Comparison of ENCODE assay signal across 11 cellular contexts in the genomic region with DNA sequence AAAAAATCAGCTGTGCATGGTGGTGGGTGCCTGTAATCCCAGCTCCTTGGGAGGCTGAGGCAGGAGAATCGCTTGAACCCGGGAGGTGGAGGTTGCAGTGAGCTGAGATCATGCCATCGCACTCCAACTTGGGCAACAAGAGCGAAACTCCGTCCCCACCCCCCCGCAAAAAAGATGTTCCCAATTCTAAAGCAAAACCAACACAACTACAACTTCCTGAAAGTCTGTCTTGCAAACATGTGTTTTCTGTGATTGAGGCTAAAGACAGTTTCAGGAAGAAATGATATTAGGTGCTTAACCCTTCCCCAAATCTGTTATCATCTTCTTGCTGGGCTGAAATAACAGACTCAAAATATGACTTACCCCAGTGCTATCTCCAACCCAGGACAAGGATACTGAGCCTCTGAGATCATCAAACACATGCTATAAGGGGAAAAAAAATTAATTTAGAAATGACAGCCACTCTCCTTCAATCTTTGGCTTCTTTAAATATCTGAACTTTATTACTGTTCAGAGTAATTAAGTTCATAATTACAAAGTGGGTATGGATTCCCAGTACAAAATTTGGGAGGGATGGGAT. TPM values are rescaled to one million over a fixed set of nuclear protein-coding genes. Genes with fewer than 3 reads are reported as not detected.
DNase-seq lines count a peak whose midpoint lies in the region; ATAC-seq and TF ChIP-seq lines count a peak whose summit lies in the region.
"Had no signal": no experiment of that assay in that cellular context is flagged by ENCODE, and none has a peak within 500 bp of the region (broad histone marks: within the 10 kb centered on the region; RNA-seq: fewer than 3 reads in every experiment).

No MANE protein-coding gene starts in this region.

- H3K4me1 ChIP-seq in heart right ventricle (peaks cover 3 to 64% (median 51%) of the 10 kb centered on the region in 9 donors), muscle layer of duodenum (ENCODE audit: control insufficient read depth in 1 of 2, insufficient read depth in 2 of 2, low read length in 2 of 2) (peaks cover 12 to 18% of the 10 kb centered on the region in 2 donors)
- H3K4me1 ChIP-seq: A549 had no signal

- BruUV-seq in Calu3 (replicated peaks; lab: Mats Ljungman, UMichigan) = no TSS peak

- WGBS in heart right ventricle, 2 donors = 86 to 91% methylated on average over 6 of the region's 6 CpGs

- intact Hi-C loops in heart right ventricle (cut with DNase I) (no loop called here), Right ventricle myocardium superior (cut with DNase I) (no loop called here), Calu3 (cut with micrococcal nuclease; ENCODE audit: unreplicated experiment) (no loop called here)

- DNase-seq in heart right ventricle (no peak), Right ventricle myocardium superior (no peak), astrocyte of the spinal cord (ENCODE audit: low read depth, low spot score) (peak; percentile 28), GM19238 (ENCODE audit: insufficient read length, low spot score) (no peak), GM19240 (ENCODE audit: insufficient read length, low spot score) (no peak), Calu3 (no peak)
- DNase-seq in stimulated activated naive CD8-positive, alpha-beta T cell treated with anti-CD3 and anti-CD28 coated beads, Interleukin-15, Interleukin-2, amounts not matched to agents 100 U/mL and 50 U/mL, for 24 hours = no peak

- H3K27me3 ChIP-seq in heart right ventricle (no peaks in the 10 kb centered on the region), muscle layer of duodenum (ENCODE audit: low read depth, low read length) (no peaks in the 10 kb centered on the region)

- no peaks in the 10 kb centered on the region for H3K9me3 ChIP-seq in heart right ventricle
- no peaks in the 10 kb centered on the region for H3K9me3 ChIP-seq in muscle layer of duodenum (ENCODE audit: control insufficient read depth in 1 of 2, low read length in 2 of 2)
- H3K9me3 ChIP-seq: A549 had no signal

- no peak overlapping the region for H3K27ac Mint-ChIP-seq in Calu3 (ENCODE audit: unreplicated experiment)
- H3K27ac Mint-ChIP-seq: activated T-helper 17 cell treated with anti-CD3 and anti-CD28 coated beads, Interleukin-2, amount 50 U/mL, for 72 hours; IgD-negative memory B cell had no signal

- H3K27me3 Mint-ChIP-seq in Calu3 (ENCODE audit: unreplicated experiment) = no peaks in the 10 kb centered on the region

- no peak overlapping the region for H3K4me3 Mint-ChIP-seq in Calu3 (ENCODE audit: low read depth, unreplicated experiment)
- H3K4me3 Mint-ChIP-seq: activated T-helper 17 cell treated with anti-CD3 and anti-CD28 coated beads, Interleukin-2, amount 50 U/mL, for 72 hours; IgD-negative memory B cell had no signal

- H3K36me3 Mint-ChIP-seq in Calu3 (ENCODE audit: insufficient read depth, unreplicated experiment) = no peaks in the 10 kb centered on the region
- H3K36me3 Mint-ChIP-seq: IgD-negative memory B cell had no signal

- ATAC-seq in heart right ventricle (peak in 4 of 8 donors; percentile 2 to 41 (median 20)), Right ventricle myocardium superior (ENCODE audit: poor library complexity) (no peak)
- no peak for ATAC-seq in stimulated activated naive CD8-positive, alpha-beta T cell treated with anti-CD3 and anti-CD28 coated beads, Interleukin-15, Interleukin-2, amounts not matched to agents 100 U/mL and 50 U/mL, for 24 hours
- ATAC-seq: activated T-helper 17 cell treated with anti-CD3 and anti-CD28 coated beads, Interleukin-2, amount 50 U/mL, for 72 hours had no signal

- H3K36me3 ChIP-seq in heart right ventricle (peaks cover 0 to 47% (median 19%) of the 10 kb centered on the region in 9 donors), muscle layer of duodenum (ENCODE audit: control insufficient read depth in 1 of 2, insufficient read depth in 2 of 2, low read length in 2 of 2) (peaks cover 4 to 24% of the 10 kb centered on the region in 2 donors)

- H3K27ac ChIP-seq in heart right ventricle = peak overlapping the region in 8 of 10 donors; percentile 12 to 85 (median 78)
- H3K27ac ChIP-seq in muscle layer of duodenum (ENCODE audit: low read length) = peak overlapping the region; percentile 97
- H3K27ac ChIP-seq: A549 had no signal

- peaks cover 9% of the 10 kb centered on the region for H3K4me1 Mint-ChIP-seq in Calu3 (ENCODE audit: low read depth, unreplicated experiment)
- H3K4me1 Mint-ChIP-seq: IgD-negative memory B cell had no signal

- CTCF ChIA-PET in Calu3 (lab: Charles Lee) = no interaction called here

- H3K9me3 Mint-ChIP-seq in Calu3 (ENCODE audit: low read depth, unreplicated experiment) = no peaks in the 10 kb centered on the region
- H3K9me3 Mint-ChIP-seq: activated T-helper 17 cell treated with anti-CD3 and anti-CD28 coated beads, Interleukin-2, amount 50 U/mL, for 72 hours; IgD-negative memory B cell had no signal

- in situ Hi-C loops in astrocyte of the spinal cord (cut with HindIII; ENCODE audit: low sequenced_read_pairs) = no loop called here

- TF ChIP-seq CTCF in heart right ventricle (IDR thresholded peaks at IDR 0.05) (no peak), astrocyte of the spinal cord (IDR thresholded peaks at IDR 0.05; ENCODE audit: low read depth, low read length) (no peak), Calu3 (IDR thresholded peaks at IDR 0.05; ENCODE audit: unreplicated experiment) (no peak)

- H3K4me3 ChIP-seq in heart right ventricle = no peak overlapping the region
- no peak overlapping the region for H3K4me3 ChIP-seq in astrocyte of the spinal cord (ENCODE audit: low read depth, low read length)
- no peak overlapping the region for H3K4me3 ChIP-seq in muscle layer of duodenum (ENCODE audit: low read depth in 1 of 2, low read length in 2 of 2)
- H3K4me3 ChIP-seq: A549 had no signal

RNA-seq across cellular contexts. Expression of a gene that starts 28.5 kb away (rescaled TPM):
- 100 to 1,000 TPM; 105 to 235 (median 132) TPM for total RNA-seq in heart right ventricle
- polyA plus RNA-seq in heart right ventricle = 10 to 100 TPM; 32.8 to 64.1 TPM
- total RNA-seq in Right ventricle myocardium superior = 127 TPM
- total RNA-seq in Calu3 (2022) = 46.3 and 68.2 TPM in 2 replicates

RNA-seq across cellular contexts. Expression of a gene that starts 57.0 kb away (rescaled TPM):
- total RNA-seq in heart right ventricle (10 to 100 TPM; 51.2 to 65.6 (median 59.2) TPM), Right ventricle myocardium superior (56.8 TPM), Calu3 (2022) (108 and 121 TPM in 2 replicates)
- 10 to 100 TPM; 22.7 to 94.6 TPM for polyA plus RNA-seq in heart right ventricle
